15 cellular contexts compared by ENCODE assay signal in the genomic region with DNA sequence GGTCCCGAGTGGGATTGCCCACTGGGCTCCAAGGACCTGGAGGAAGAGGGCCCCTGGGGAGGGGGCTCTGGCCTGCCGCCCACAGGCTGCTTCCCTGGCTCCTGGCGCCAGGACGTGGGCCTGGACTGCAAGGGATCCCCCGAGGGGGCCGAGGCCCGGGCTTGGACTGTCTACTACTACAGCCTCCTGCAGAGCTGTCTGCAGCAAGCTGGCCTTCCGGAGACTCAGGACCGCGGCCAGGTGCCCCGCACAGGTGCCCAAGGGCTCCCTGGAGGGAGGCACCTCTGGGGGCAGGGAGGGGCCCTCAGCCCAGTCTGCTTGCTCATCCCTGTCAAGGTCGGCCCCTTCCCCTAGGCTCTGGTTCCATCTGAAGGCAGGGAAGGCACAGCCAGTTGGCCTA. TPM values are rescaled to one million over a fixed set of nuclear protein-coding genes. Genes with fewer than 3 reads are reported as not detected.
DNase-seq lines count a peak whose midpoint lies in the region; ATAC-seq and TF ChIP-seq lines count a peak whose summit lies in the region.
"Had no signal": no experiment of that assay in that cellular context is flagged by ENCODE, and none has a peak within 500 bp of the region (broad histone marks: within the 10 kb centered on the region; RNA-seq: fewer than 3 reads in every experiment).

No MANE protein-coding gene starts in this region.

- no peaks in the 10 kb centered on the region for H3K36me3 Mint-ChIP-seq in activated B cell treated with CpG ODN at 0.5 μM for 24 hours (ENCODE audit: low read depth)
- H3K36me3 Mint-ChIP-seq in glutamatergic neuron (ENCODE audit: unreplicated experiment) = no peaks in the 10 kb centered on the region
- H3K36me3 Mint-ChIP-seq: activated naive CD4-positive, alpha-beta T cell treated with anti-CD3 and anti-CD28 coated beads, Interleukin-2, amount 50 U/mL, for 24 hours had no signal

- POLR2A ChIA-PET in activated B cell treated with CpG ODN at 0.5 μM for 24 hours (lab: Charles Lee) = interaction anchor here (0.6 to 13.9 kb wide), 16 partner anchors 9 to 389 kb away, joined by 3 to 404 read pairs (median 8); partner anchors contain the start of genes AIP, CDK2AP2, GSTP1 and PITPNM1

- DNase-seq in heart right ventricle = no peak
- DNase-seq in left cardiac atrium = no peak
- DNase-seq in activated B cell treated with CpG ODN at 0.5 μM for 24 hours = no peak
- DNase-seq in lower lobe of right lung = no peak
- DNase-seq in activated CD4-positive, alpha-beta T cell treated with anti-CD3 and anti-CD28 coated beads, Interleukin-2, amount 50 U/mL, for 48 hours = no peak
- DNase-seq in UCSD-AML1 (lab: John Stamatoyannopoulos, UW; ENCODE audit: unreplicated experiment) = no peak
- DNase-seq in glutamatergic neuron = no peak
- DNase-seq: HCEC 1CT, kidney had no signal

- no peaks in the 10 kb centered on the region for H3K9me3 ChIP-seq in heart right ventricle
- no peaks in the 10 kb centered on the region for H3K9me3 ChIP-seq in lower lobe of right lung
- H3K9me3 ChIP-seq in thymus (ENCODE audit: control insufficient read depth) = no peaks in the 10 kb centered on the region
- H3K9me3 ChIP-seq: mucosa of descending colon had no signal

- intact Hi-C loops in heart right ventricle (cut with DNase I) (no loop called here), left cardiac atrium (cut with DNase I) (no loop called here), activated B cell treated with CpG ODN at 0.5 μM for 24 hours (cut with micrococcal nuclease) (no loop called here), lower lobe of right lung (cut with DNase I) (no loop called here)

- H3K36me3 ChIP-seq in heart right ventricle = no peaks in the 10 kb centered on the region
- H3K36me3 ChIP-seq in lower lobe of right lung = no peaks in the 10 kb centered on the region
- no peaks in the 10 kb centered on the region for H3K36me3 ChIP-seq in thymus (ENCODE audit: control insufficient read depth, insufficient read depth)

- H3K27me3 Mint-ChIP-seq in activated B cell treated with CpG ODN at 0.5 μM for 24 hours = no peaks in the 10 kb centered on the region
- peaks cover 20% of the 10 kb centered on the region for H3K27me3 Mint-ChIP-seq in glutamatergic neuron (ENCODE audit: unreplicated experiment)
- H3K27me3 Mint-ChIP-seq: activated naive CD4-positive, alpha-beta T cell treated with anti-CD3 and anti-CD28 coated beads, Interleukin-2, amount 50 U/mL, for 24 hours had no signal

- 82% methylated on average over 12 of the region's 12 CpGs for WGBS in heart right ventricle, 2 donors
- 94% methylated on average over 12 of the region's 12 CpGs for WGBS in thymus

- no peaks in the 10 kb centered on the region for H3K9me3 Mint-ChIP-seq in activated B cell treated with CpG ODN at 0.5 μM for 24 hours
- H3K9me3 Mint-ChIP-seq in glutamatergic neuron (ENCODE audit: unreplicated experiment) = no peaks in the 10 kb centered on the region
- H3K9me3 Mint-ChIP-seq: activated naive CD4-positive, alpha-beta T cell treated with anti-CD3 and anti-CD28 coated beads, Interleukin-2, amount 50 U/mL, for 24 hours had no signal

- H3K27ac Mint-ChIP-seq in activated B cell treated with CpG ODN at 0.5 μM for 24 hours (peak overlapping the region; percentile 90), glutamatergic neuron (ENCODE audit: unreplicated experiment) (no peak overlapping the region)

- ATAC-seq in heart right ventricle (no peak), left cardiac atrium (no peak), activated B cell treated with CpG ODN at 0.5 μM for 24 hours (ENCODE audit: low read depth) (no peak), lower lobe of right lung (no peak)

- no peak overlapping the region for H3K4me3 ChIP-seq in heart right ventricle
- no peak overlapping the region for H3K4me3 ChIP-seq in lower lobe of right lung
- H3K4me3 ChIP-seq in thymus (ENCODE audit: low read length) = no peak overlapping the region
- H3K4me3 ChIP-seq: mucosa of descending colon had no signal

- TF ChIP-seq CTCF in heart right ventricle (IDR thresholded peaks at IDR 0.05) (no peak), activated B cell treated with CpG ODN at 0.5 μM for 24 hours (IDR thresholded peaks at IDR 0.05) (no peak), lower lobe of right lung (IDR thresholded peaks at IDR 0.05) (no peak), glutamatergic neuron (IDR thresholded peaks at IDR 0.05; ENCODE audit: partially characterized antibody, unreplicated experiment) (no peak)

- CTCF ChIA-PET in activated B cell treated with CpG ODN at 0.5 μM for 24 hours (lab: Charles Lee) = interaction anchor here (1.4 to 5.0 kb wide), 4 partner anchors 10 to 35 kb away, joined by 3 to 53 read pairs (median 4); partner anchors contain the start of genes PPP1CA, PTPRCAP and TBC1D10C

- H3K4me1 Mint-ChIP-seq in activated B cell treated with CpG ODN at 0.5 μM for 24 hours (peaks cover 69% of the 10 kb centered on the region), glutamatergic neuron (ENCODE audit: low read depth, unreplicated experiment) (peaks cover 6% of the 10 kb centered on the region)

- H3K27ac ChIP-seq in heart right ventricle = peak overlapping the region in 9 of 10 donors; percentile 76 to 98 (median 93)
- H3K27ac ChIP-seq in lower lobe of right lung = peak overlapping the region; percentile 62
- H3K27ac ChIP-seq in thymus (ENCODE audit: low read depth) = peak overlapping the region; percentile 86
- H3K27ac ChIP-seq: KMS-11, VCaP had no signal

- H3K4me3 Mint-ChIP-seq in activated B cell treated with CpG ODN at 0.5 μM for 24 hours = no peak overlapping the region
- no peak overlapping the region for H3K4me3 Mint-ChIP-seq in glutamatergic neuron (ENCODE audit: unreplicated experiment)

- H3K4me1 ChIP-seq in heart right ventricle (peaks cover 20 to 61% (median 48%) of the 10 kb centered on the region in 9 donors), lower lobe of right lung (peaks cover 55% of the 10 kb centered on the region), thymus (ENCODE audit: control insufficient read depth, insufficient read depth, low read length) (peaks cover 69% of the 10 kb centered on the region)

- H3K27me3 ChIP-seq in heart right ventricle = peaks cover 0 to 32% (median 18%) of the 10 kb centered on the region in 7 donors
- H3K27me3 ChIP-seq in lower lobe of right lung (ENCODE audit: low read depth) = no peaks in the 10 kb centered on the region
- no peaks in the 10 kb centered on the region for H3K27me3 ChIP-seq in thymus (ENCODE audit: control insufficient read depth, insufficient read depth)

RNA-seq across cellular contexts. Expression of gene CARNS1, which starts 1.9 kb away (rescaled TPM):
- total RNA-seq in heart right ventricle (10 to 100 TPM in 9 of 10 donors, 1 to 10 TPM in 1; 6.1 to 26.6 (median 19.0) TPM), left cardiac atrium (10 to 100 TPM in 1 of 2 donors, 1 to 10 TPM in 1; 6.6 to 11.9 TPM), activated B cell treated with CpG ODN at 0.5 μM for 24 hours (5.7 and 6.3 TPM in 2 replicates), lower lobe of right lung (0.71 TPM), glutamatergic neuron (ENCODE audit: unreplicated experiment) (0.07 TPM)
- polyA plus RNA-seq in heart right ventricle (10 to 100 TPM in 1 of 2 donors, under 1 TPM in 1; 0.55 to 10.9 TPM), thymus (1.7 TPM)

RNA-seq across cellular contexts. Expression of gene RPS6KB2, which starts 10.9 kb away (rescaled TPM):
- 10 to 100 TPM; 16.3 to 30.4 (median 20.8) TPM for total RNA-seq in heart right ventricle
- 10 to 100 TPM; 32.2 to 46.3 TPM for polyA plus RNA-seq in heart right ventricle
- total RNA-seq in left cardiac atrium = 10 to 100 TPM; 25.5 to 31.0 TPM
- 66.9 and 74.5 TPM in 2 replicates for total RNA-seq in activated B cell treated with CpG ODN at 0.5 μM for 24 hours
- 42.1 TPM for total RNA-seq in lower lobe of right lung
- polyA plus RNA-seq in thymus = 76.8 TPM
- 69.0 TPM for total RNA-seq in glutamatergic neuron (ENCODE audit: unreplicated experiment)

RNA-seq across cellular contexts. Expression of gene TBC1D10C, which starts 13.5 kb away (rescaled TPM):
- total RNA-seq in heart right ventricle = 1 to 10 TPM in 2 of 10 donors, under 1 TPM in 8; 0.26 to 7.1 (median 0.65) TPM
- polyA plus RNA-seq in heart right ventricle = 1 to 10 TPM in 1 of 2 donors, under 1 TPM in 1; 0.62 to 1.4 TPM
- total RNA-seq in left cardiac atrium = 1 to 10 TPM; 2.4 to 2.8 TPM
- 158 and 163 TPM in 2 replicates for total RNA-seq in activated B cell treated with CpG ODN at 0.5 μM for 24 hours
- total RNA-seq in lower lobe of right lung = 45.3 TPM
- polyA plus RNA-seq in thymus = 318 TPM
- not detected for total RNA-seq in glutamatergic neuron (ENCODE audit: unreplicated experiment)
- total RNA-seq: pulmonary artery endothelial cell had no signal

RNA-seq across cellular contexts. Expression of gene PPP1CA, which starts 15.8 kb away (rescaled TPM):
- total RNA-seq in heart right ventricle = 100 to 1,000 TPM in 7 of 10 donors, 10 to 100 TPM in 3; 92.0 to 143 (median 103) TPM
- polyA plus RNA-seq in heart right ventricle = 100 to 1,000 TPM in 1 of 2 donors, 10 to 100 TPM in 1; 80.2 to 186 TPM
- total RNA-seq in left cardiac atrium = 10 to 100 TPM; 86.7 to 94.1 TPM
- 349 and 354 TPM in 2 replicates for total RNA-seq in activated B cell treated with CpG ODN at 0.5 μM for 24 hours
- total RNA-seq in lower lobe of right lung = 144 TPM
- 141 TPM for polyA plus RNA-seq in thymus
- 163 TPM for total RNA-seq in glutamatergic neuron (ENCODE audit: unreplicated experiment)

RNA-seq across cellular contexts. Expression of gene PTPRCAP, which starts 20.1 kb away (rescaled TPM):
- 10 to 100 TPM in 1 of 10 donors, 1 to 10 TPM in 3, under 1 TPM in 4, not detected in 2; 0.42 to 10.1 (median 0.96) TPM for total RNA-seq in heart right ventricle
- 1 to 10 TPM; 1.7 to 3.1 TPM for polyA plus RNA-seq in heart right ventricle
- total RNA-seq in left cardiac atrium = 1 to 10 TPM; 1.8 to 4.7 TPM
- total RNA-seq in activated B cell treated with CpG ODN at 0.5 μM for 24 hours = 328 and 347 TPM in 2 replicates
- total RNA-seq in lower lobe of right lung = 15.7 TPM
- polyA plus RNA-seq in thymus = 151 TPM
- total RNA-seq in glutamatergic neuron (ENCODE audit: unreplicated experiment) = 2.1 TPM
